Comparison of ENCODE assay signal across 1 cellular context in genomic region chr13:23619073-23619855, GRCh38.
TF ChIP-seq lines count a peak whose summit lies in the region.

No MANE protein-coding gene starts in this region.

TF ChIP-seq in SK-N-SH treated with all-trans-retinoic acid at 6 μM for 48 hours, 23 proteins besides CTCF, POLR2A, EP300 and RAD21 (continued from another document):
- TF ChIP-seq PPARA (CRISPR knock-in tag; IDR thresholded peaks at IDR 0.05; ENCODE audit: borderline replicate concordance) (no peak), GLIS3 (CRISPR knock-in tag; IDR thresholded peaks at IDR 0.05) (no peak), ZNF565 (CRISPR knock-in tag; conservative IDR thresholded peaks at IDR 0.05; ENCODE audit: low read depth) (no peak)
